Comparison of ENCODE assay signal across 7 cellular contexts in genomic region chr1:5991784-5992033, GRCh38. TPM values are rescaled to one million over a fixed set of nuclear protein-coding genes. Genes with fewer than 3 reads are reported as not detected.
A peak's percentile ranks its signal among the peaks of the same experiment; 100 is the strongest.
DNase-seq lines count a peak whose midpoint lies in the region; ATAC-seq, FAIRE-seq and TF ChIP-seq lines count a peak whose summit lies in the region.

No MANE protein-coding gene starts in this region.

- no peaks in the 10 kb centered on the region for H3K9me3 ChIP-seq in HEK293 (ENCODE audit: control insufficient read depth, insufficient read depth, low read depth, low read length)
- no peaks in the 10 kb centered on the region for H3K9me3 ChIP-seq in PC-3 (ENCODE audit: low read length)
- no peaks in the 10 kb centered on the region for H3K9me3 ChIP-seq in effector memory CD4-positive, alpha-beta T cell (ENCODE audit: control insufficient read depth, low read length)

- peaks cover 33 to 38% (median 33%) of the 10 kb centered on the region in 3 donors for H3K4me1 Mint-ChIP-seq in naive B cell

- H3K27ac ChIP-seq in HEK293 (ENCODE audit: extremely low read depth, low read depth, low read length) (peak overlapping the region; percentile 52; the same call in 1 of the 2 replicates), PC-3 (ENCODE audit: low read length) (peak overlapping the region; percentile 53)
- H3K27ac ChIP-seq in effector memory CD4-positive, alpha-beta T cell (ENCODE audit: insufficient read depth, low read length, poor library complexity, severe bottlenecking) = peak overlapping the region; percentile 98

- H2AFZ ChIP-seq in PC-3 (ENCODE audit: low read length) = peak overlapping the region; percentile 90

- no TSS peak for BruUV-seq in PC-3 (replicated peaks; lab: Mats Ljungman, UMichigan)

- H4K20me1 ChIP-seq in PC-3 (ENCODE audit: low read length) = no peaks in the 10 kb centered on the region

- POLR2A ChIA-PET in HEK293 (lab: Yijun Ruan, JAX) (interaction anchor here (0.6 to 2.3 kb wide), 3 partner anchors 9 to 15 kb away, joined by 4 to 11 read pairs (median 9); no protein-coding TSS in a partner anchor), PC-3 (lab: Charles Lee; ENCODE audit: unreplicated experiment) (no interaction called here)

- no peaks in the 10 kb centered on the region for H3K27me3 ChIP-seq in PC-3 (ENCODE audit: low read length)
- H3K27me3 ChIP-seq in effector memory CD4-positive, alpha-beta T cell (replicated peaks; ENCODE audit: control insufficient read depth, insufficient read depth, low read length, poor library complexity, severe bottlenecking) = no peaks in the 10 kb centered on the region

- H3K79me2 ChIP-seq in PC-3 (ENCODE audit: low read length) = peaks cover 70% of the 10 kb centered on the region

- H3K4me1 ChIP-seq in HEK293 (ENCODE audit: control insufficient read depth, insufficient read depth, low read length) (no peaks in the 10 kb centered on the region), PC-3 (ENCODE audit: insufficient read depth, low read length) (peaks cover 17% of the 10 kb centered on the region)
- H3K4me1 ChIP-seq in effector memory CD4-positive, alpha-beta T cell (ENCODE audit: control insufficient read depth, insufficient read depth, low read length, poor library complexity, severe bottlenecking) = peaks cover 31% of the 10 kb centered on the region

- TF ChIP-seq CTCF in HEK293 (tag by site-specific recombination; IDR thresholded peaks at IDR 0.05) (no peak), PC-3 (conservative IDR thresholded peaks at IDR 0.05; ENCODE audit: low read depth, low read length) (no peak)

- FAIRE-seq in GM18507 (lab: Jason Lieb, UNC) = no peak

- H3K9me3 Mint-ChIP-seq in naive B cell = no peaks in the 10 kb centered on the region

- CTCF ChIA-PET in HEK293 (lab: Yijun Ruan, JAX) (no interaction called here), PC-3 (lab: Charles Lee) (no interaction called here)

- H3K9ac ChIP-seq in PC-3 (ENCODE audit: low read length) = peak overlapping the region; percentile 88

- H3K9me2 ChIP-seq in PC-3 (replicated peaks; ENCODE audit: low read length) = no peaks in the 10 kb centered on the region

- peak; percentile 31 for ATAC-seq in PC-3
- peak; percentile 32 to 38 for ATAC-seq in naive B cell (ENCODE audit: low read depth in 2 of 2)

- intact Hi-C loops in PC-3 (cut with micrococcal nuclease) = no loop called here

- peak; percentile 43 for DNase-seq in GM18507 (ENCODE audit: extremely low spot score, insufficient read length, low read depth)
- DNase-seq in PC-3 = no peak
- DNase-seq in effector memory CD4-positive, alpha-beta T cell = no peak
- no peak for DNase-seq in naive B cell
- no peak for DNase-seq in stimulated activated CD4-positive, alpha-beta T cell treated with anti-CD3 and anti-CD28 coated beads, Interleukin-4, amount 100 ng/mL, for 4 hours
- DNase-seq in NCI-H1105 treated with DMSO at 0.1 percent for 48 hours (lab: John Stamatoyannopoulos, UW) = no peak

- H3F3A ChIP-seq in PC-3 (ENCODE audit: low read length, unreplicated experiment) = no peaks in the 10 kb centered on the region

- peak overlapping the region; percentile 98 for H3K4me2 ChIP-seq in PC-3 (ENCODE audit: low read length)

- H3K4me3 ChIP-seq in HEK293 (ENCODE audit: low read depth, low read length) = peak overlapping the region; percentile 77
- peak overlapping the region; percentile 82 for H3K4me3 ChIP-seq in PC-3 (ENCODE audit: low read length)
- peak overlapping the region; percentile 78 for H3K4me3 ChIP-seq in effector memory CD4-positive, alpha-beta T cell (ENCODE audit: insufficient read depth, low read depth, low read length, poor library complexity, severe bottlenecking)

- H3K36me3 ChIP-seq in HEK293 (ENCODE audit: control insufficient read depth in 2 of 2, insufficient read depth in 1 of 2, low read length in 2 of 2) (peaks cover 0 to 8% of the 10 kb centered on the region in 2 experiments; a peak in 1 of 3 replicates), PC-3 (ENCODE audit: low read depth, low read length) (no peaks in the 10 kb centered on the region)
- no peaks in the 10 kb centered on the region for H3K36me3 ChIP-seq in effector memory CD4-positive, alpha-beta T cell (ENCODE audit: control insufficient read depth, insufficient read depth, low read length)

- no peaks in the 10 kb centered on the region for H3K27me3 Mint-ChIP-seq in naive B cell

- no peaks in the 10 kb centered on the region for H3K36me3 Mint-ChIP-seq in naive B cell

- peak overlapping the region in 7 of 8 donors; percentile 16 to 99 (median 94) for H3K4me3 Mint-ChIP-seq in naive B cell

- H3K27ac Mint-ChIP-seq in naive B cell = peak overlapping the region in 2 of 6 donors; percentile 89 to 96

TF ChIP-seq in HEK293, 187 proteins besides CTCF, POLR2A, EP300 and RAD21:
- 0 out of 2 replicates have a peak, but pooled peaks have one; percentile 6 for TF ChIP-seq KLF16 (tag by site-specific recombination; IDR thresholded peaks at IDR 0.05)
- no peak for TF ChIP-seq ZNF214 (tag by site-specific recombination; IDR thresholded peaks at IDR 0.05; ENCODE audit: borderline replicate concordance)
TF ChIP-seq in HEK293: peak in this region for 1.

RNA-seq across cellular contexts. Expression of gene NPHP4, which starts 0.5 kb away (rescaled TPM):
- total RNA-seq in PC-3 (2014; rRNA removed) = 18.8 and 23.8 TPM in 2 replicates
- polyA plus RNA-seq in naive B cell (ENCODE audit: low read depth in 6 of 6) = 1 to 10 TPM in 2 of 6 donors, under 1 TPM in 3, not detected in 1; 0.51 to 1.1 (median 0.68) TPM

RNA-seq across cellular contexts. Expression of gene KCNAB2, which starts 54.0 kb away (rescaled TPM):
- total RNA-seq in PC-3 (2014; rRNA removed) = 26.4 and 28.5 TPM in 2 replicates
- polyA plus RNA-seq in naive B cell (ENCODE audit: low read depth in 6 of 6) = 10 to 100 TPM; 10.2 to 16.8 (median 13.9) TPM
